In genomic region chr17:74431568-74432483, GRCh38 we compare ENCODE assay signal across 8 cellular contexts. TPM values are rescaled to one million over a fixed set of nuclear protein-coding genes. Genes with fewer than 3 reads are reported as not detected.
DNase-seq lines count a peak whose midpoint lies in the region; ATAC-seq and TF ChIP-seq lines count a peak whose summit lies in the region.

TSS of gene GPRC5C (plus strand) at chr17:74432088. CDS start at chr17:74439777, 7,689 bp downstream.

- H3K4me1 Mint-ChIP-seq in activated CD8-positive, alpha-beta T cell treated with anti-CD3 and anti-CD28 coated beads, Interleukin-2, amount 10 ng/mL, durations not matched to agents 7 days and 5 days (ENCODE audit: low read depth): peaks cover 8% of the 10 kb centered on the region
- peaks cover 17% of the 10 kb centered on the region for H3K4me1 Mint-ChIP-seq in endothelial cell (ENCODE audit: unreplicated experiment)

- ATAC-seq in GM18505 (IDR thresholded peaks at IDR 0.05; ENCODE audit: unreplicated experiment) (peak; percentile 45), mucosa of descending colon (peak; percentile 75), HG02885 (IDR thresholded peaks at IDR 0.05; ENCODE audit: poor library complexity, unreplicated experiment) (no peak), HG03469 (IDR thresholded peaks at IDR 0.05; ENCODE audit: unreplicated experiment) (no peak)
- ATAC-seq in activated CD8-positive, alpha-beta T cell treated with anti-CD3 and anti-CD28 coated beads, Interleukin-2, amount 10 ng/mL, durations not matched to agents 7 days and 5 days: peak; percentile 79
- peak; percentile 65 for ATAC-seq in stimulated activated naive CD8-positive, alpha-beta T cell treated with anti-CD3 and anti-CD28 coated beads, Interleukin-15, Interleukin-2, amounts not matched to agents 100 U/mL and 50 U/mL, for 24 hours

- no peak for TF ChIP-seq POLR2A in GM18505 (IDR thresholded peaks at IDR 0.05; ENCODE audit: borderline replicate concordance, extremely low read depth, insufficient read depth, insufficient read length)

- no peak for TF ChIP-seq CTCF in endothelial cell (IDR thresholded peaks at IDR 0.05; ENCODE audit: unreplicated experiment)
- TF ChIP-seq CTCF in mucosa of descending colon (IDR thresholded peaks at IDR 0.05): no peak

- peaks cover 56% of the 10 kb centered on the region for H3K27me3 Mint-ChIP-seq in activated CD8-positive, alpha-beta T cell treated with anti-CD3 and anti-CD28 coated beads, Interleukin-2, amount 10 ng/mL, durations not matched to agents 7 days and 5 days (ENCODE audit: low read depth)
- H3K27me3 Mint-ChIP-seq in endothelial cell (ENCODE audit: unreplicated experiment): peaks cover 12% of the 10 kb centered on the region

- POLR2A ChIA-PET in activated CD8-positive, alpha-beta T cell treated with anti-CD3 and anti-CD28 coated beads, Interleukin-2, amount 10 ng/mL, durations not matched to agents 7 days and 5 days (lab: Charles Lee): no interaction called here

- H3K4me3 ChIP-seq in mucosa of descending colon: peak within 1 kb of the TSS; percentile 72

- DNase-seq in NCI-H1694 treated with DMSO at 0.1 percent for 48 hours (lab: John Stamatoyannopoulos, UW) (peak; percentile 60), endothelial cell (ENCODE audit: low spot score) (peak; percentile 54), mucosa of descending colon (peak; percentile 93 to 98 (median 96))
- DNase-seq in activated CD8-positive, alpha-beta T cell treated with anti-CD3 and anti-CD28 coated beads, Interleukin-2, amount 10 ng/mL, durations not matched to agents 7 days and 5 days: peak; percentile 60
- peak; percentile 66 for DNase-seq in stimulated activated naive CD8-positive, alpha-beta T cell treated with anti-CD3 and anti-CD28 coated beads, Interleukin-15, Interleukin-2, amounts not matched to agents 100 U/mL and 50 U/mL, for 24 hours

- peaks cover 39% of the 10 kb centered on the region for H3K4me1 ChIP-seq in mucosa of descending colon (ENCODE audit: low read depth)

- H3K9me3 Mint-ChIP-seq in activated CD8-positive, alpha-beta T cell treated with anti-CD3 and anti-CD28 coated beads, Interleukin-2, amount 10 ng/mL, durations not matched to agents 7 days and 5 days (ENCODE audit: insufficient read depth): no peaks in the 10 kb centered on the region
- H3K9me3 Mint-ChIP-seq in endothelial cell (ENCODE audit: unreplicated experiment): no peaks in the 10 kb centered on the region

- H3K9me3 ChIP-seq in mucosa of descending colon: no peaks in the 10 kb centered on the region

- no peak within 1 kb of the TSS for H3K27ac Mint-ChIP-seq in activated CD8-positive, alpha-beta T cell treated with anti-CD3 and anti-CD28 coated beads, Interleukin-2, amount 10 ng/mL, durations not matched to agents 7 days and 5 days
- peak within 1 kb of the TSS; percentile 57 for H3K27ac Mint-ChIP-seq in endothelial cell (ENCODE audit: unreplicated experiment)

- CTCF ChIA-PET in activated CD8-positive, alpha-beta T cell treated with anti-CD3 and anti-CD28 coated beads, Interleukin-2, amount 10 ng/mL, durations not matched to agents 7 days and 5 days (lab: Charles Lee): no interaction called here

- intact Hi-C loops in mucosa of descending colon (cut with DNase I, micrococcal nuclease): no loop called here

- H3K4me3 Mint-ChIP-seq in activated CD8-positive, alpha-beta T cell treated with anti-CD3 and anti-CD28 coated beads, Interleukin-2, amount 10 ng/mL, durations not matched to agents 7 days and 5 days: peak within 1 kb of the TSS; percentile 28
- H3K4me3 Mint-ChIP-seq in endothelial cell (ENCODE audit: unreplicated experiment): peak within 1 kb of the TSS; percentile 90

- H3K36me3 Mint-ChIP-seq in activated CD8-positive, alpha-beta T cell treated with anti-CD3 and anti-CD28 coated beads, Interleukin-2, amount 10 ng/mL, durations not matched to agents 7 days and 5 days (ENCODE audit: low read depth): no peaks in the 10 kb centered on the region
- no peaks in the 10 kb centered on the region for H3K36me3 Mint-ChIP-seq in endothelial cell (ENCODE audit: low read depth, unreplicated experiment)

- H3K36me3 ChIP-seq in mucosa of descending colon (ENCODE audit: low read depth): no peaks in the 10 kb centered on the region

RNA-seq across cellular contexts. Expression of gene GPRC5C, which starts in this region (rescaled TPM):
- under 1 TPM in 1 of 2 experiments, not detected in 1; 0.32 TPM for total RNA-seq in activated CD8-positive, alpha-beta T cell treated with anti-CD3 and anti-CD28 coated beads, Interleukin-2, amount 10 ng/mL, durations not matched to agents 7 days and 5 days
- 24.7 TPM for total RNA-seq in endothelial cell (ENCODE audit: unreplicated experiment)
- 100 to 1,000 TPM in 2 of 3 donors, 10 to 100 TPM in 1; 62.2 to 172 (median 139) TPM for total RNA-seq in mucosa of descending colon

Comparison
In these comparisons a context has a peak if more than half of its experiments do, and no peak if none do; other contexts are left out.
1. RNA of gene GPRC5C (total RNA-seq): 62.2 to 172 TPM in mucosa of descending colon and 24.7 TPM in endothelial cell (single experiment); 0.32 TPM in activated CD8-positive, alpha-beta T cell treated with anti-CD3 and anti-CD28 coated beads, Interleukin-2, amount 10 ng/mL, durations not matched to agents 7 days and 5 days; every median in the first group is over 10 times any median in the second.
2. Peak in DNase-seq and ATAC-seq in activated CD8-positive, alpha-beta T cell treated with anti-CD3 and anti-CD28 coated beads, Interleukin-2, amount 10 ng/mL, durations not matched to agents 7 days and 5 days; RNA of the gene not detected or under 1 TPM.
3. ATAC-seq: peak in GM18505 (single experiment), mucosa of descending colon (single experiment) and stimulated activated naive CD8-positive, alpha-beta T cell treated with anti-CD3 and anti-CD28 coated beads, Interleukin-15, Interleukin-2, amounts not matched to agents 100 U/mL and 50 U/mL, for 24 hours (single experiment); none in HG02885 (single experiment) and HG03469 (single experiment).
4. Peak in every context shown above with its lines, with median percentiles within 50 percentile points of each other: DNase-seq.